8 cellular contexts compared by ENCODE assay signal in genomic region chr1:62438163-62438562, GRCh38.
DNase-seq lines count a peak whose midpoint lies in the region; ATAC-seq and TF ChIP-seq lines count a peak whose summit lies in the region.

No MANE protein-coding gene starts in this region.

- peak overlapping the region; percentile 55 for H3K9ac ChIP-seq in muscle layer of colon (ENCODE audit: low read length)

- H3K4me3 ChIP-seq in cardiac fibroblast (replicated peaks in 1 of 2; ENCODE audit: low read depth in 2 of 2, low read length in 2 of 2) (peak overlapping the region; percentile 89 to 93), muscle layer of colon (ENCODE audit: low read depth in 1 of 2, low read length in 2 of 2) (peak overlapping the region; percentile 89 to 98)

- H3K36me3 ChIP-seq in muscle layer of colon (ENCODE audit: insufficient read depth, low read length): peaks cover 20% of the 10 kb centered on the region

- H3K27me3 ChIP-seq in muscle layer of colon (ENCODE audit: control insufficient read depth in 1 of 2, insufficient read depth in 2 of 2, low read length in 2 of 2): no peaks in the 10 kb centered on the region

- no peaks in the 10 kb centered on the region for H3K9me3 ChIP-seq in muscle layer of colon (ENCODE audit: low read length)

- DNase-seq in NCI-H146 (lab: John Stamatoyannopoulos, UW) (peak; percentile 9), NCI-H146 treated with DMSO at 0.1 percent for 48 hours (lab: John Stamatoyannopoulos, UW; ENCODE audit: unreplicated experiment) (no peak), NCI-H1694 (lab: John Stamatoyannopoulos, UW) (peak; percentile 8), cardiac fibroblast (ENCODE audit: low read depth in 2 of 2) (peak; percentile 8 to 10), DMS153 treated with DMSO at 0.1 percent for 48 hours (lab: John Stamatoyannopoulos, UW; ENCODE audit: unreplicated experiment) (no peak), iPS-NIHi11 (ENCODE audit: low spot score) (no peak)

- no peak for ATAC-seq in HG03571 (IDR thresholded peaks at IDR 0.05; ENCODE audit: unreplicated experiment)

- TF ChIP-seq CTCF in cardiac fibroblast (IDR thresholded peaks at IDR 0.05; ENCODE audit: low read depth, low read length): no peak

- H3K27ac ChIP-seq in muscle layer of colon (ENCODE audit: low read depth, low read length): peak overlapping the region; percentile 96

- H3K4me1 ChIP-seq in muscle layer of colon (ENCODE audit: insufficient read depth, low read length): peaks cover 29% of the 10 kb centered on the region

Comparison
In these comparisons a context has a peak if more than half of its experiments do, and no peak if none do; other contexts are left out.
1. DNase-seq: peak in NCI-H146 (single experiment), NCI-H1694 (single experiment) and cardiac fibroblast (2 of 2); none in NCI-H146 treated with DMSO at 0.1 percent for 48 hours (single experiment), DMS153 treated with DMSO at 0.1 percent for 48 hours (single experiment) and iPS-NIHi11 (single experiment).